ENCODE assay signal across 22 cellular contexts in genomic region chr17:58569216-58569615, GRCh38.
"Had no signal": no experiment of that assay in that cellular context is flagged by ENCODE, and none has a peak within 500 bp of the region (broad histone marks: within the 10 kb centered on the region; RNA-seq: fewer than 3 reads in every experiment).

No MANE protein-coding gene starts in this region.

- H3K36me3 ChIP-seq: brain microvascular endothelial cell, thyroid gland had no signal

- H3K4me3 Mint-ChIP-seq: endodermal cell; mesothelial cell of epicardium; natural killer cell treated with Interleukin-12 subunit alpha and Interleukin-12 subunit beta and Interleukin-15 and Interleukin-18, amount 100 ng/mL, for 72 hours had no signal

- H3K27me3 ChIP-seq: brain microvascular endothelial cell, thyroid gland had no signal

- H3K4me1 ChIP-seq: thyroid gland had no signal

- H3K27ac ChIP-seq: brain microvascular endothelial cell, epithelial cell of prostate, hepatocyte, thyroid gland, VCaP had no signal

- H3K4me3 ChIP-seq: hepatocyte, lung, thyroid gland had no signal

- H3K9me3 Mint-ChIP-seq: endodermal cell; mesothelial cell of epicardium; natural killer cell treated with Interleukin-12 subunit alpha and Interleukin-12 subunit beta and Interleukin-15 and Interleukin-18, amount 100 ng/mL, for 72 hours had no signal

- H3K9me3 ChIP-seq: thyroid gland had no signal

- H3K27me3 Mint-ChIP-seq: natural killer cell treated with Interleukin-12 subunit alpha and Interleukin-12 subunit beta and Interleukin-15 and Interleukin-18, amount 100 ng/mL, for 72 hours had no signal

- ATAC-seq: left colon; natural killer cell treated with Interleukin-12 subunit alpha and Interleukin-12 subunit beta and Interleukin-15 and Interleukin-18, amount 100 ng/mL, for 72 hours had no signal

- H3K36me3 Mint-ChIP-seq: mesothelial cell of epicardium; natural killer cell treated with Interleukin-12 subunit alpha and Interleukin-12 subunit beta and Interleukin-15 and Interleukin-18, amount 100 ng/mL, for 72 hours had no signal

- H3K27ac Mint-ChIP-seq: endodermal cell; mesothelial cell of epicardium; natural killer cell treated with Interleukin-12 subunit alpha and Interleukin-12 subunit beta and Interleukin-15 and Interleukin-18, amount 100 ng/mL, for 72 hours had no signal

- DNase-seq: activated CD4-positive, alpha-beta T cell treated with anti-CD3 and anti-CD28 coated beads, Interleukin-2, amount 50 U/mL, for 1 hour; activated CD4-positive, CD25-positive, alpha-beta regulatory T cell treated with anti-CD3 and anti-CD28 coated beads, Interleukin-2, amount 50 U/mL, for 72 hours; activated CD8-positive, alpha-beta memory T cell treated with anti-CD3 and anti-CD28 coated beads, Interleukin-2, amount 50 U/mL, for 4 hours; activated effector memory CD4-positive, alpha-beta T cell treated with anti-CD3 and anti-CD28 coated beads, Interleukin-2, amount 50 U/mL, for 16 hours; activated naive CD4-positive, alpha-beta T cell treated with anti-CD3 and anti-CD28 coated beads, Interleukin-2, amount 50 U/mL, for 16 hours; activated T-cell treated with anti-CD3 and anti-CD28 coated beads, Interleukin-2, amount 50 U/mL, for 48 hours; aorta; brain microvascular endothelial cell; central memory CD4-positive, alpha-beta T cell; endodermal cell; foreskin fibroblast; left colon; posterior cingulate gyrus; retina; stimulated activated naive CD4-positive, alpha-beta T cell treated with Interleukin-2 at 50 U/mL for 16 hours; thyroid gland had no signal
